In genomic region chr11:119222308-119222707, GRCh38 we compare ENCODE assay signal across 9 cellular contexts. TPM values are rescaled to one million over a fixed set of nuclear protein-coding genes. Genes with fewer than 3 reads are reported as not detected.
DNase-seq lines count a peak whose midpoint lies in the region; ATAC-seq and TF ChIP-seq lines count a peak whose summit lies in the region.
"Had no signal": no experiment of that assay in that cellular context is flagged by ENCODE, and none has a peak within 500 bp of the region (broad histone marks: within the 10 kb centered on the region; RNA-seq: fewer than 3 reads in every experiment).

No MANE protein-coding gene starts in this region.

- in situ Hi-C loops in SK-MEL-5 (cut with HindIII; ENCODE audit: low pct_unique_long_range_greater_than_20kb, low sequenced_read_pairs), result no loop called here

- peaks cover 21% of the 10 kb centered on the region for H3K4me1 Mint-ChIP-seq in MCF 10A (ENCODE audit: insufficient read depth, unreplicated experiment)

- H3K9me3 ChIP-seq in breast epithelium, result no peaks in the 10 kb centered on the region
- no peaks in the 10 kb centered on the region for H3K9me3 ChIP-seq in heart right ventricle
- no peaks in the 10 kb centered on the region for H3K9me3 ChIP-seq in upper lobe of left lung
- H3K9me3 ChIP-seq: suprapubic skin had no signal

- no peak for TF ChIP-seq EP300 in upper lobe of left lung (IDR thresholded peaks at IDR 0.05)

- H3K27ac ChIP-seq in breast epithelium (no peak overlapping the region), heart right ventricle (peak overlapping the region in 3 of 10 donors; percentile 17 to 52 (median 21)), substantia nigra (ENCODE audit: low read depth, low read length, poor library complexity, severe bottlenecking) (peak overlapping the region; percentile 16), upper lobe of left lung (peak overlapping the region in 1 of 4 donors; percentile 48)
- H3K27ac ChIP-seq: suprapubic skin had no signal

- BruUV-seq in MCF 10A (replicated peaks; lab: Mats Ljungman, UMichigan), result no TSS peak

- TF ChIP-seq POLR2A in breast epithelium (IDR thresholded peaks at IDR 0.05), result no peak
- no peak for TF ChIP-seq POLR2A in erythroblast (IDR thresholded peaks at IDR 0.05; ENCODE audit: low read length)
- no peak for TF ChIP-seq POLR2A in upper lobe of left lung (IDR thresholded peaks at IDR 0.05)

- peak overlapping the region; percentile 33 for H3K27ac Mint-ChIP-seq in MCF 10A (ENCODE audit: low read depth, unreplicated experiment)

- H3K27me3 ChIP-seq in breast epithelium, result no peaks in the 10 kb centered on the region
- no peaks in the 10 kb centered on the region for H3K27me3 ChIP-seq in heart right ventricle
- no peaks in the 10 kb centered on the region for H3K27me3 ChIP-seq in upper lobe of left lung
- H3K27me3 ChIP-seq: suprapubic skin had no signal

- intact Hi-C loops in MCF 10A (cut with micrococcal nuclease) (no loop called here), breast epithelium (cut with DNase I; ENCODE audit: low total_unique reads) (loop anchor here (10.0 kb wide), 1 partner anchor 742 kb away; no protein-coding TSS in a partner anchor), heart right ventricle (cut with DNase I) (no loop called here)

- POLR2A ChIA-PET in MCF 10A (lab: Yijun Ruan, JAX), result interaction anchor here (0.8 to 1.4 kb wide), 4 partner anchors 8 to 155 kb away, joined by 3 to 7 read pairs (median 4); partner anchors contain the start of gene VPS11

- H3K9me3 Mint-ChIP-seq in MCF 10A (ENCODE audit: unreplicated experiment), result no peaks in the 10 kb centered on the region

- 2 to 16% methylated on average over 2 of the region's 2 CpGs for WGBS in heart right ventricle, 2 donors
- WGBS in upper lobe of left lung, 2 donors, result 20 to 36% methylated on average over 2 of the region's 2 CpGs

- TF ChIP-seq CTCF in MCF 10A (IDR thresholded peaks at IDR 0.05; ENCODE audit: unreplicated experiment), result no peak
- TF ChIP-seq CTCF in breast epithelium (IDR thresholded peaks at IDR 0.05), result no peak
- TF ChIP-seq CTCF in heart right ventricle (IDR thresholded peaks at IDR 0.05), result no peak
- no peak for TF ChIP-seq CTCF in upper lobe of left lung (IDR thresholded peaks at IDR 0.05)

- H3K4me3 ChIP-seq in breast epithelium (no peak overlapping the region), heart right ventricle (no peak overlapping the region), upper lobe of left lung (no peak overlapping the region)
- H3K4me3 ChIP-seq: suprapubic skin had no signal

- CTCF ChIA-PET in MCF 10A (lab: Yijun Ruan, JAX), result interaction anchor here (1.5 kb wide), 1 partner anchor 25 kb away, joined by 3 read pairs; no protein-coding TSS in a partner anchor

- no peak overlapping the region for H3K4me3 Mint-ChIP-seq in MCF 10A (ENCODE audit: unreplicated experiment)

- DNase-seq in MCF 10A (ENCODE audit: unreplicated experiment), result no peak
- DNase-seq in breast epithelium (ENCODE audit: low spot score in 2 of 2), result no peak
- DNase-seq in SK-MEL-5 (ENCODE audit: low read depth, low spot score), result peak; percentile 33
- no peak for DNase-seq in heart right ventricle
- DNase-seq in substantia nigra (lab: John Stamatoyannopoulos, UW), result peak in 10 of 49 donors; percentile 3 to 40 (median 6)
- DNase-seq in erythroblast (lab: John Stamatoyannopoulos, UW), result no peak
- DNase-seq in upper lobe of left lung, result no peak

- H3K4me1 ChIP-seq in breast epithelium (no peaks in the 10 kb centered on the region), heart right ventricle (peaks cover 0 to 20% (median 12%) of the 10 kb centered on the region in 9 donors), upper lobe of left lung (peaks cover 0 to 13% (median 12%) of the 10 kb centered on the region in 4 donors)
- H3K4me1 ChIP-seq: suprapubic skin had no signal

- no peaks in the 10 kb centered on the region for H3K36me3 Mint-ChIP-seq in MCF 10A (ENCODE audit: insufficient read depth, unreplicated experiment)

- no peaks in the 10 kb centered on the region for H3K36me3 ChIP-seq in breast epithelium
- no peaks in the 10 kb centered on the region for H3K36me3 ChIP-seq in heart right ventricle
- no peaks in the 10 kb centered on the region for H3K36me3 ChIP-seq in upper lobe of left lung
- H3K36me3 ChIP-seq: suprapubic skin had no signal

- ATAC-seq in heart right ventricle (peak in 5 of 8 donors; percentile 29 to 73 (median 65)), HG02852 (IDR thresholded peaks at IDR 0.05; ENCODE audit: unreplicated experiment) (no peak), upper lobe of left lung (ENCODE audit: low FRiP score in 2 of 2) (no peak)

- H3K27me3 Mint-ChIP-seq in MCF 10A (ENCODE audit: insufficient read depth, unreplicated experiment), result no peaks in the 10 kb centered on the region

RNA-seq across cellular contexts. Expression of gene CBL, which starts 16.2 kb away (rescaled TPM):
- 35.5 and 45.7 TPM in 2 replicates for total RNA-seq in MCF 10A (2022)
- total RNA-seq in breast epithelium, result 10 to 100 TPM; 13.1 to 17.0 (median 14.3) TPM
- total RNA-seq in SK-MEL-5 (2014; rRNA removed; shearing (Covaris generic)), result 5.8 and 7.6 TPM in 2 replicates
- polyA plus RNA-seq in SK-MEL-5 (2015; cell fraction: cytosol; rRNA removed), result 10.5 and 13.3 TPM in 2 replicates
- polyA plus RNA-seq in SK-MEL-5 (2015; cell fraction: nucleus; rRNA removed), result 5.0 and 6.4 TPM in 2 replicates
- total RNA-seq in heart right ventricle, result 10 to 100 TPM in 2 of 10 donors, 1 to 10 TPM in 8; 7.3 to 15.6 (median 8.5) TPM
- polyA plus RNA-seq in heart right ventricle, result 1 to 10 TPM; 2.7 to 8.0 TPM
- 10 to 100 TPM; 15.4 to 32.2 (median 18.9) TPM for total RNA-seq in upper lobe of left lung

RNA-seq across cellular contexts. Expression of gene NHERF4, which starts 37.0 kb away (rescaled TPM):
- total RNA-seq in MCF 10A (2022), result 0.20 TPM in 1 of 2 replicates, not detected in the other
- 1 to 10 TPM in 2 of 3 donors, under 1 TPM in 1; 0.32 to 2.6 (median 1.2) TPM for total RNA-seq in breast epithelium
- total RNA-seq in SK-MEL-5 (2014; rRNA removed; shearing (Covaris generic)), result not detected in 2 replicates
- polyA plus RNA-seq in SK-MEL-5 (2015; cell fraction: cytosol; rRNA removed), result not detected in 2 replicates
- polyA plus RNA-seq in SK-MEL-5 (2015; cell fraction: nucleus; rRNA removed), result not detected in 2 replicates
- under 1 TPM in 1 of 10 donors, not detected in 9; 0.32 TPM for total RNA-seq in heart right ventricle
- not detected for polyA plus RNA-seq in heart right ventricle
- total RNA-seq in upper lobe of left lung, result 1 to 10 TPM in 1 of 6 donors, under 1 TPM in 3, not detected in 2; 0.29 to 1.0 (median 0.81) TPM

RNA-seq across cellular contexts. Expression of gene NLRX1, which starts 53.8 kb away (rescaled TPM):
- total RNA-seq in MCF 10A (2022) (16.7 and 18.9 TPM in 2 replicates), breast epithelium (10 to 100 TPM; 11.5 to 16.1 (median 13.3) TPM), heart right ventricle (10 to 100 TPM; 24.3 to 39.3 (median 33.6) TPM), upper lobe of left lung (10 to 100 TPM; 13.1 to 34.5 (median 20.2) TPM)
- 8.7 and 11.5 TPM in 2 replicates for total RNA-seq in SK-MEL-5 (2014; rRNA removed; shearing (Covaris generic))
- polyA plus RNA-seq in SK-MEL-5 (2015; cell fraction: cytosol; rRNA removed), result 17.3 and 23.0 TPM in 2 replicates
- 23.6 and 31.7 TPM in 2 replicates for polyA plus RNA-seq in SK-MEL-5 (2015; cell fraction: nucleus; rRNA removed)
- 10 to 100 TPM in 1 of 2 donors, 1 to 10 TPM in 1; 7.9 to 11.1 TPM for polyA plus RNA-seq in heart right ventricle

Comparison
In these comparisons a context has a peak if more than half of its experiments do, and no peak if none do; other contexts are left out.
1. ATAC-seq: peak in heart right ventricle (5 of 8); none in HG02852 (single experiment) and upper lobe of left lung (0 of 2).